In genomic region chr9:95875305-95876137, GRCh38 we compare ENCODE assay signal across 8 cellular contexts. TPM values are rescaled to one million over a fixed set of nuclear protein-coding genes. Genes with fewer than 3 reads are reported as not detected.
DNase-seq lines count a peak whose midpoint lies in the region; ATAC-seq, FAIRE-seq and TF ChIP-seq lines count a peak whose summit lies in the region.

Gene ERCC6L2 (plus strand): TSS chr9:95875691. CDS start chr9:95876039, 348 bp downstream.

- H3K27ac Mint-ChIP-seq in WTC11, result no peak within 1 kb of the TSS

- no peaks in the 10 kb centered on the region for H3K36me3 ChIP-seq in bronchial epithelial cell (ENCODE audit: control insufficient read depth, insufficient read depth, low read length)

- POLR2A ChIA-PET in WTC11 (lab: Charles Lee), result interaction anchor here (0.5 to 2.2 kb wide), 5 partner anchors 15 to 364 kb away, joined by 3 to 7 read pairs (median 3); no protein-coding TSS in a partner anchor

- no peak for FAIRE-seq in bronchial epithelial cell (lab: Jason Lieb, UNC)

- H3K27me3 ChIP-seq in bronchial epithelial cell (ENCODE audit: control insufficient read depth, insufficient read depth, low read length), result no peaks in the 10 kb centered on the region

- CTCF ChIA-PET in WTC11 (lab: Charles Lee), result interaction anchor here (1.0 to 2.1 kb wide), 5 partner anchors 102 to 344 kb away, joined by 3 to 8 read pairs (median 6); no protein-coding TSS in a partner anchor

- H3K4me3 ChIP-seq in bronchial epithelial cell (ENCODE audit: low read depth, low read length), result no peak within 1 kb of the TSS

- DNase-seq in AG20443 (ENCODE audit: low spot score) (peak; percentile 95), NCI-H345 (lab: John Stamatoyannopoulos, UW) (peak; percentile 99), WTC11 (ENCODE audit: low spot score) (peak; percentile 96), bronchial epithelial cell (ENCODE audit: low read depth) (peak; percentile 97), iPS-NIHi7 (ENCODE audit: extremely low spot score) (peak; percentile 94)
- DNase-seq in stimulated activated CD4-positive, alpha-beta T cell treated with anti-CD3 and anti-CD28 coated beads, Interleukin-12 subunit alpha, Interleukin-12 subunit beta, amount 100 ng/mL, for 48 hours (ENCODE audit: low read depth in 2 of 3, low spot score in 1 of 3), result peak; percentile 89 to 92 (median 90)

- peaks cover 17% of the 10 kb centered on the region for H3K4me1 Mint-ChIP-seq in WTC11

- TF ChIP-seq POLR2A in GM19099 (IDR thresholded peaks at IDR 0.05; ENCODE audit: extremely low read depth, insufficient read length, low read depth), result peak; percentile 87

- peak; percentile 91 for ATAC-seq in HG03280 (IDR thresholded peaks at IDR 0.05; ENCODE audit: unreplicated experiment)
- peak; percentile 92 for ATAC-seq in WTC11

- H3K4me3 Mint-ChIP-seq in WTC11, result no peak within 1 kb of the TSS

- H3K9me3 Mint-ChIP-seq in WTC11, result peaks cover 6% of the 10 kb centered on the region; the same call in 1 of the 2 replicates

- TF ChIP-seq CTCF in WTC11 (IDR thresholded peaks at IDR 0.05), result no peak
- TF ChIP-seq CTCF in bronchial epithelial cell (IDR thresholded peaks at IDR 0.05; ENCODE audit: insufficient read depth, low read length, severe bottlenecking), result no peak

- peaks cover 6% of the 10 kb centered on the region; the same call in 1 of the 2 replicates for H3K36me3 Mint-ChIP-seq in WTC11

- H3K27me3 Mint-ChIP-seq in WTC11 (ENCODE audit: low read depth), result no peaks in the 10 kb centered on the region

TF ChIP-seq in WTC11, 78 proteins besides CTCF, POLR2A, EP300 and RAD21 (continues in another document):
- TF ChIP-seq IRF1 (CRISPR knock-in tag; IDR thresholded peaks at IDR 0.05), result peak; percentile 94
- no peak for TF ChIP-seq MXD4 (CRISPR knock-in tag; IDR thresholded peaks at IDR 0.05; ENCODE audit: borderline replicate concordance)
- 0 out of 2 replicates have a peak, but pooled peaks have one; percentile 65 for TF ChIP-seq ERG (CRISPR knock-in tag; IDR thresholded peaks at IDR 0.05)
- no peak for TF ChIP-seq MLX (CRISPR knock-in tag; IDR thresholded peaks at IDR 0.05)
- peak; percentile 33; the same call in 1 of the 2 replicates for TF ChIP-seq CREB1 (CRISPR knock-in tag; IDR thresholded peaks at IDR 0.05)
- TF ChIP-seq NR2C2 (CRISPR knock-in tag; IDR thresholded peaks at IDR 0.05), result peak; percentile 10; the same call in 1 of the 2 replicates
- 0 out of 2 replicates have a peak, but pooled peaks have one; percentile 12 for TF ChIP-seq ZNF263 (CRISPR knock-in tag; IDR thresholded peaks at IDR 0.05; ENCODE audit: low read depth)
- no peak for TF ChIP-seq ZNF512 (CRISPR knock-in tag; IDR thresholded peaks at IDR 0.05; ENCODE audit: borderline replicate concordance)
- no peak for TF ChIP-seq IRF2 (CRISPR knock-in tag; IDR thresholded peaks at IDR 0.05; ENCODE audit: borderline replicate concordance, low read depth)
- TF ChIP-seq ZNF416 (CRISPR knock-in tag; IDR thresholded peaks at IDR 0.05), result peak; percentile 92; the same call in 1 of the 2 replicates
- no peak for TF ChIP-seq GRHL2 (CRISPR knock-in tag; IDR thresholded peaks at IDR 0.05; ENCODE audit: insufficient replicate concordance, severe bottlenecking)
- TF ChIP-seq ZNF671 (CRISPR knock-in tag; IDR thresholded peaks at IDR 0.05), result no peak
- peak; percentile 28; the same call in 1 of the 2 replicates for TF ChIP-seq USF1 (CRISPR knock-in tag; IDR thresholded peaks at IDR 0.05)
- no peak; the same call in 1 of the 2 replicates for TF ChIP-seq ELF4 (CRISPR knock-in tag; IDR thresholded peaks at IDR 0.05; ENCODE audit: low read depth)
- TF ChIP-seq FOXK1 (CRISPR knock-in tag; IDR thresholded peaks at IDR 0.05), result peak; percentile 95
- no peak for TF ChIP-seq USF2 (CRISPR knock-in tag; IDR thresholded peaks at IDR 0.05)
- no peak for TF ChIP-seq ZBTB21 (CRISPR knock-in tag; IDR thresholded peaks at IDR 0.05; ENCODE audit: borderline replicate concordance)
- TF ChIP-seq MAX (CRISPR knock-in tag; IDR thresholded peaks at IDR 0.05), result peak; percentile 88
- no peak for TF ChIP-seq SMAD4 (CRISPR knock-in tag; IDR thresholded peaks at IDR 0.05)
- TF ChIP-seq ETV6 (CRISPR knock-in tag; IDR thresholded peaks at IDR 0.05), result peak; percentile 95
- TF ChIP-seq ZSCAN18 (CRISPR knock-in tag; IDR thresholded peaks at IDR 0.05), result no peak
- TF ChIP-seq ESRRA (CRISPR knock-in tag; IDR thresholded peaks at IDR 0.05; ENCODE audit: borderline replicate concordance), result peak; percentile 92
- TF ChIP-seq HMGA2 (CRISPR knock-in tag; IDR thresholded peaks at IDR 0.05), result no peak; the same call in 1 of the 2 replicates

RNA-seq across cellular contexts. Expression of gene ERCC6L2, which starts in this region (rescaled TPM):
- 41.8 to 43.0 TPM (median 42.9 TPM) in 3 replicates for total RNA-seq in WTC11 (2021)
- 33.4 and 47.2 TPM in 2 replicates for total RNA-seq in bronchial epithelial cell
